ENCODE assay signal across 15 cellular contexts in the genomic region with DNA sequence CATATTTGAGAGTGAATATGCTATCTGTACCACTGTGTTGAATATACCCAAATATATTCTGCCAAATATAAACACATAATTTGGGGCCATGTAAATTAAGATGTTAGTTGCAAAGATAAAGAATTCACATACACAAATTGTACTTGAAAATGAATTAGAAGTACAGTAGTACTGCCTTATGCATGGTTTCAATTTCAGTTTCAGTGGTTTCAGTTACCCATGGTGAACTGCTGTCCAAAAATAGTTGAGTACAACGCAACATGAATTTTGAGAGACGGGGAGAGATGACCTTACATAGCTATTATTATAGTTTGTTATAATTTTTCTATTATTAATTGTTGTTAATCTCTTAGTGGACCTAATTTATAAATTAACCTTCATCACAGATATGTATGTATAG.
DNase-seq lines count a peak whose midpoint lies in the region; ATAC-seq and FAIRE-seq lines count a peak whose summit lies in the region.
"Had no signal": no experiment of that assay in that cellular context is flagged by ENCODE, and none has a peak within 500 bp of the region (broad histone marks: within the 10 kb centered on the region; RNA-seq: fewer than 3 reads in every experiment).

No MANE protein-coding gene starts in this region.

- H3K36me3 ChIP-seq in BLaER1: no peaks in the 10 kb centered on the region
- H3K36me3 ChIP-seq: WERI-Rb-1 had no signal

- H3K4me3 ChIP-seq in BLaER1: no peak overlapping the region
- H3K4me3 ChIP-seq: body of pancreas had no signal

- H3K27me3 ChIP-seq in BLaER1: no peaks in the 10 kb centered on the region
- H3K27me3 ChIP-seq: body of pancreas had no signal

- H3K9ac ChIP-seq in BLaER1: no peak overlapping the region

- H3K4me1 ChIP-seq in BLaER1: peaks cover 4% of the 10 kb centered on the region; the same call in 1 of the 2 replicates
- H3K4me1 ChIP-seq: body of pancreas had no signal

- H3K4me2 ChIP-seq in BLaER1: peak overlapping the region; percentile 27

- DNase-seq in GM19239 (ENCODE audit: insufficient read length, low spot score): no peak
- no peak for DNase-seq in COLO829 (ENCODE audit: low spot score)
- no peak for DNase-seq in NCI-H2081 treated with DMSO at 0.1 percent for 48 hours (lab: John Stamatoyannopoulos, UW)
- DNase-seq in SKM-1 treated with dmso at 0.1 percent for 144 hours (lab: John Stamatoyannopoulos, UW; ENCODE audit: unreplicated experiment): no peak
- DNase-seq in iPS-NIHi11 (ENCODE audit: low spot score): no peak
- DNase-seq: activated T-cell treated with anti-CD3 and anti-CD28 coated beads, Interleukin-2, amount 50 U/mL, for 24 hours; body of pancreas; DMS153; trophoblast cell; WERI-Rb-1 had no signal

- no peak overlapping the region for H3K27ac ChIP-seq in BLaER1
- H3K27ac ChIP-seq: body of pancreas, WERI-Rb-1 had no signal

- ATAC-seq in HG02623 (IDR thresholded peaks at IDR 0.05; ENCODE audit: unreplicated experiment) (peak; percentile 97), HG03378 (IDR thresholded peaks at IDR 0.05; ENCODE audit: unreplicated experiment) (peak; percentile 96)
- ATAC-seq: body of pancreas, HepG2 had no signal

- FAIRE-seq in GM19239 (lab: Jason Lieb, UNC): peak; percentile 52
- FAIRE-seq: A204.1, HepG2 had no signal

- no peaks in the 10 kb centered on the region for H3K9me3 ChIP-seq in BLaER1
- H3K9me3 ChIP-seq: body of pancreas had no signal

- H4K20me1 ChIP-seq in BLaER1: no peaks in the 10 kb centered on the region
